In genomic region chr22:20591660-20592310, GRCh38 we compare ENCODE assay signal across 1 cellular context.
TF ChIP-seq lines count a peak whose summit lies in the region.

No MANE protein-coding gene starts in this region.

TF ChIP-seq in K562, 482 proteins besides CTCF, POLR2A, EP300 and RAD21 (continued from another document and continues in another):
- TF ChIP-seq, protein P1, sequence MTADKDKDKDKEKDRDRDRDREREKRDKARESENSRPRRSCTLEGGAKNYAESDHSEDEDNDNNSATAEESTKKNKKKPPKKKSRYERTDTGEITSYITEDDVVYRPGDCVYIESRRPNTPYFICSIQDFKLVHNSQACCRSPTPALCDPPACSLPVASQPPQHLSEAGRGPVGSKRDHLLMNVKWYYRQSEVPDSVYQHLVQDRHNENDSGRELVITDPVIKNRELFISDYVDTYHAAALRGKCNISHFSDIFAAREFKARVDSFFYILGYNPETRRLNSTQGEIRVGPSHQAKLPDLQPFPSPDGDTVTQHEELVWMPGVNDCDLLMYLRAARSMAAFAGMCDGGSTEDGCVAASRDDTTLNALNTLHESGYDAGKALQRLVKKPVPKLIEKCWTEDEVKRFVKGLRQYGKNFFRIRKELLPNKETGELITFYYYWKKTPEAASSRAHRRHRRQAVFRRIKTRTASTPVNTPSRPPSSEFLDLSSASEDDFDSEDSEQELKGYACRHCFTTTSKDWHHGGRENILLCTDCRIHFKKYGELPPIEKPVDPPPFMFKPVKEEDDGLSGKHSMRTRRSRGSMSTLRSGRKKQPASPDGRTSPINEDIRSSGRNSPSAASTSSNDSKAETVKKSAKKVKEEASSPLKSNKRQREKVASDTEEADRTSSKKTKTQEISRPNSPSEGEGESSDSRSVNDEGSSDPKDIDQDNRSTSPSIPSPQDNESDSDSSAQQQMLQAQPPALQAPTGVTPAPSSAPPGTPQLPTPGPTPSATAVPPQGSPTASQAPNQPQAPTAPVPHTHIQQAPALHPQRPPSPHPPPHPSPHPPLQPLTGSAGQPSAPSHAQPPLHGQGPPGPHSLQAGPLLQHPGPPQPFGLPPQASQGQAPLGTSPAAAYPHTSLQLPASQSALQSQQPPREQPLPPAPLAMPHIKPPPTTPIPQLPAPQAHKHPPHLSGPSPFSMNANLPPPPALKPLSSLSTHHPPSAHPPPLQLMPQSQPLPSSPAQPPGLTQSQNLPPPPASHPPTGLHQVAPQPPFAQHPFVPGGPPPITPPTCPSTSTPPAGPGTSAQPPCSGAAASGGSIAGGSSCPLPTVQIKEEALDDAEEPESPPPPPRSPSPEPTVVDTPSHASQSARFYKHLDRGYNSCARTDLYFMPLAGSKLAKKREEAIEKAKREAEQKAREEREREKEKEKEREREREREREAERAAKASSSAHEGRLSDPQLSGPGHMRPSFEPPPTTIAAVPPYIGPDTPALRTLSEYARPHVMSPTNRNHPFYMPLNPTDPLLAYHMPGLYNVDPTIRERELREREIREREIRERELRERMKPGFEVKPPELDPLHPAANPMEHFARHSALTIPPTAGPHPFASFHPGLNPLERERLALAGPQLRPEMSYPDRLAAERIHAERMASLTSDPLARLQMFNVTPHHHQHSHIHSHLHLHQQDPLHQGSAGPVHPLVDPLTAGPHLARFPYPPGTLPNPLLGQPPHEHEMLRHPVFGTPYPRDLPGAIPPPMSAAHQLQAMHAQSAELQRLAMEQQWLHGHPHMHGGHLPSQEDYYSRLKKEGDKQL (CRISPR knock-in tag; IDR thresholded peaks at IDR 0.05; ENCODE audit: borderline replicate concordance) = 0 out of 2 replicates have a peak, but pooled peaks have one; percentile 40
- TF ChIP-seq ZBTB8A (IDR thresholded peaks at IDR 0.05; ENCODE audit: partially characterized antibody) = no peak
- no peak for TF ChIP-seq SAFB (IDR thresholded peaks at IDR 0.05; ENCODE audit: borderline replicate concordance, low read depth, low read length)
- no peak; the same call in 1 of the 2 replicates for TF ChIP-seq THAP12 (CRISPR knock-in tag; IDR thresholded peaks at IDR 0.05)
- 0 out of 2 replicates have a peak, but pooled peaks have one; percentile 81 for TF ChIP-seq MED1 (CRISPR knock-in tag; IDR thresholded peaks at IDR 0.05; ENCODE audit: borderline replicate concordance)
- no peak for TF ChIP-seq MBD2 (IDR thresholded peaks at IDR 0.05; ENCODE audit: borderline replicate concordance, low read depth)
- no peak for TF ChIP-seq CBX8 (IDR thresholded peaks at IDR 0.05; ENCODE audit: borderline replicate concordance, extremely low read depth, low read depth, low read length, poor library complexity, severe bottlenecking)
- no peak for TF ChIP-seq TFAM (CRISPR knock-in tag; conservative IDR thresholded peaks at IDR 0.05)
- TF ChIP-seq, protein P2, sequence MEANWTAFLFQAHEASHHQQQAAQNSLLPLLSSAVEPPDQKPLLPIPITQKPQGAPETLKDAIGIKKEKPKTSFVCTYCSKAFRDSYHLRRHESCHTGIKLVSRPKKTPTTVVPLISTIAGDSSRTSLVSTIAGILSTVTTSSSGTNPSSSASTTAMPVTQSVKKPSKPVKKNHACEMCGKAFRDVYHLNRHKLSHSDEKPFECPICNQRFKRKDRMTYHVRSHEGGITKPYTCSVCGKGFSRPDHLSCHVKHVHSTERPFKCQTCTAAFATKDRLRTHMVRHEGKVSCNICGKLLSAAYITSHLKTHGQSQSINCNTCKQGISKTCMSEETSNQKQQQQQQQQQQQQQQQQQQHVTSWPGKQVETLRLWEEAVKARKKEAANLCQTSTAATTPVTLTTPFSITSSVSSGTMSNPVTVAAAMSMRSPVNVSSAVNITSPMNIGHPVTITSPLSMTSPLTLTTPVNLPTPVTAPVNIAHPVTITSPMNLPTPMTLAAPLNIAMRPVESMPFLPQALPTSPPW (CRISPR knock-in tag; IDR thresholded peaks at IDR 0.05) = no peak
- TF ChIP-seq, protein P3, sequence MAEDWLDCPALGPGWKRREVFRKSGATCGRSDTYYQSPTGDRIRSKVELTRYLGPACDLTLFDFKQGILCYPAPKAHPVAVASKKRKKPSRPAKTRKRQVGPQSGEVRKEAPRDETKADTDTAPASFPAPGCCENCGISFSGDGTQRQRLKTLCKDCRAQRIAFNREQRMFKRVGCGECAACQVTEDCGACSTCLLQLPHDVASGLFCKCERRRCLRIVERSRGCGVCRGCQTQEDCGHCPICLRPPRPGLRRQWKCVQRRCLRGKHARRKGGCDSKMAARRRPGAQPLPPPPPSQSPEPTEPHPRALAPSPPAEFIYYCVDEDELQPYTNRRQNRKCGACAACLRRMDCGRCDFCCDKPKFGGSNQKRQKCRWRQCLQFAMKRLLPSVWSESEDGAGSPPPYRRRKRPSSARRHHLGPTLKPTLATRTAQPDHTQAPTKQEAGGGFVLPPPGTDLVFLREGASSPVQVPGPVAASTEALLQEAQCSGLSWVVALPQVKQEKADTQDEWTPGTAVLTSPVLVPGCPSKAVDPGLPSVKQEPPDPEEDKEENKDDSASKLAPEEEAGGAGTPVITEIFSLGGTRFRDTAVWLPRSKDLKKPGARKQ (CRISPR knock-in tag; IDR thresholded peaks at IDR 0.05) = no peak
- no peak for TF ChIP-seq PYGO2 (tag; IDR thresholded peaks at IDR 0.05)
- no peak for TF ChIP-seq SRSF1 (IDR thresholded peaks at IDR 0.05; ENCODE audit: low read depth, low read length)
- peak; percentile 71; the same call in 1 of the 2 replicates for TF ChIP-seq ZBTB17 (CRISPR knock-in tag; IDR thresholded peaks at IDR 0.05)
- TF ChIP-seq ZBTB34 (CRISPR knock-in tag; IDR thresholded peaks at IDR 0.05) = no peak
- no peak for TF ChIP-seq ARHGAP35 (IDR thresholded peaks at IDR 0.05; ENCODE audit: partially characterized antibody)
- TF ChIP-seq, protein P4, sequence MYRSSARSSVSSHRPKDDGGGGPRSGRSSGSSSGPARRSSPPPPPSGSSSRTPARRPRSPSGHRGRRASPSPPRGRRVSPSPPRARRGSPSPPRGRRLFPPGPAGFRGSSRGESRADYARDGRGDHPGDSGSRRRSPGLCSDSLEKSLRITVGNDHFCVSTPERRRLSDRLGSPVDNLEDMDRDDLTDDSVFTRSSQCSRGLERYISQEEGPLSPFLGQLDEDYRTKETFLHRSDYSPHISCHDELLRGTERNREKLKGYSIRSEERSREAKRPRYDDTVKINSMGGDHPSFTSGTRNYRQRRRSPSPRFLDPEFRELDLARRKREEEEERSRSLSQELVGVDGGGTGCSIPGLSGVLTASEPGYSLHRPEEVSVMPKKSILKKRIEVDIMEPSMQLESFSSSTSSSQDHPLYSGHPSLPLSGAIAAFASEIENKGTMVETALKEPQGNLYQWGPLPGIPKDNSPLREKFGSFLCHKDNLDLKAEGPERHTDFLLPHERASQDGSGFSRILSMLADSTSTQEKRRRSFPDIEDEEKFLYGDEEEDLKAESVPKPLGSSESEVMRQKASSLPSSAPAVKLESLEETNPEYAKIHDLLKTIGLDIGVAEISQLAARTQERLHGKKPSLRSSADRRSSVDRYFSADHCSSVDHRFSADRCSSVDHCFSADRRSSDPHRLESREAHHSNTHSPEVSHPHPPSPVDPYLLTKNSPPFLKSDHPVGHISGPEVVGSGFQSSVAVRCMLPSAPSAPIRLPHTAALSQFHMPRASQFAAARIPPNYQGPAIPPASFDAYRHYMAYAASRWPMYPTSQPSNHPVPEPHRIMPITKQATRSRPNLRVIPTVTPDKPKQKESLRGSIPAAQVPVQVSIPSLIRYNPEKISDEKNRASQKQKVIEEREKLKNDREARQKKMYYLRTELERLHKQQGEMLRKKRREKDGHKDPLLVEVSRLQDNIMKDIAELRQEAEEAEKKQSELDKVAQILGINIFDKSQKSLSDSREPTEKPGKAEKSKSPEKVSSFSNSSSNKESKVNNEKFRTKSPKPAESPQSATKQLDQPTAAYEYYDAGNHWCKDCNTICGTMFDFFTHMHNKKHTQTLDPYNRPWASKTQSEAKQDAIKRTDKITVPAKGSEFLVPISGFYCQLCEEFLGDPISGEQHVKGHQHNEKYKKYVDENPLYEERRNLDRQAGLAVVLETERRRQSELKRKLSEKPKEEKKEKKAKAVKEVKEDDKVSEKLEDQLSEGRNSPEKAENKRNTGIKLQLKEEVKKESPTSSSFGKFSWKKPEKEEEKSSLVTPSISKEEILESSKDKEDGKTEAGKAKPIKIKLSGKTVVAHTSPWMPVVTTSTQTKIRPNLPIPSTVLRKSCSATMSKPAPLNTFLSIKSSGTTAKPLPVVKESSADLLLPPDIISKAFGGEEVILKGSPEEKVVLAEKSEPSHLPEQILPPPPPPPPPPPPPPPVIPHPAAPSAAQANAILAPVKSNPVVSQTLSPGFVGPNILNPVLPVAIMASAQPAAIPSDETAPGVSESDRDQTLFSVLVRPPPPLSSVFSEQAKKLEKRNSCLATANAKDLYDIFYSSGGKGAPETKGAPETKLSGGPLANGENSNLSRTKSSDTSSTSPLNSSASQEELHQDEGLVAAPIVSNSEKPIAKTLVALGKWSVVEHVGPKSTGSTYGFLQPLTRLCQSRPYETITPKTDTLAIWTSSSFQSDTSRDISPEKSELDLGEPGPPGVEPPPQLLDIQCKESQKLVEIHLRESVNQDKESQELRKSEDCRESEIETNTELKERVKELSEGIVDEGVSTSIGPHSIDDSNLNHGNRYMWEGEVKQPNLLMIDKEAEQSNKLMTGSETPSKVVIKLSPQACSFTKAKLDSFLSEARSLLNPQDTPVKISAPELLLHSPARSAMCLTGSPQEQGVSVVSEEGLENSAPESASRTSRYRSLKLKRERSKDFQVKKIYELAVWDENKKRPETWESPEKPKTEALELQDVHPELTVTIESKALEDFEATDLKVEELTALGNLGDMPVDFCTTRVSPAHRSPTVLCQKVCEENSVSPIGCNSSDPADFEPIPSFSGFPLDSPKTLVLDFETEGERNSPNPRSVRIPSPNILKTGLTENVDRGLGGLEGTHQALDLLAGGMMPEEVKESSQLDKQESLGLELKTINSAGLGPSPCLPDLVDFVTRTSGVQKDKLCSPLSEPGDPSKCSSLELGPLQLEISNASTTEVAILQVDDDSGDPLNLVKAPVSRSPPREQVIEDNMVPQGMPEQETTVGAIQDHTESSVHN (IDR thresholded peaks at IDR 0.05; ENCODE audit: borderline replicate concordance in 1 of 2, low read depth in 1 of 2) = no peak
- no peak for TF ChIP-seq LEF1 (IDR thresholded peaks at IDR 0.05)
- no peak for TF ChIP-seq ZNF12 (CRISPR knock-in tag; IDR thresholded peaks at IDR 0.05)
- TF ChIP-seq ZNF23 (CRISPR knock-in tag; IDR thresholded peaks at IDR 0.05) = no peak
- TF ChIP-seq GTF2F1 (IDR thresholded peaks at IDR 0.05; ENCODE audit: low read depth, low read length) = no peak
- no peak for TF ChIP-seq HNRNPL (IDR thresholded peaks at IDR 0.05; ENCODE audit: low read depth, low read length)
- no peak for TF ChIP-seq FIP1L1 (IDR thresholded peaks at IDR 0.05; ENCODE audit: low read depth, low read length, poor library complexity, severe bottlenecking)
- no peak for TF ChIP-seq NCOA4 (IDR thresholded peaks at IDR 0.05; ENCODE audit: partially characterized antibody)
- TF ChIP-seq PRMT5 (CRISPR knock-in tag; IDR thresholded peaks at IDR 0.05) = 0 out of 2 replicates have a peak, but pooled peaks have one; percentile 27
- TF ChIP-seq ZNF512 (tag; IDR thresholded peaks at IDR 0.05) = no peak
- no peak for TF ChIP-seq RBM39 (optimal IDR thresholded peaks at IDR 0.05; ENCODE audit: low read depth, low read length)
- no peak for TF ChIP-seq BCOR (IDR thresholded peaks at IDR 0.05)
- peak; percentile 70 for TF ChIP-seq WHSC1 (IDR thresholded peaks at IDR 0.05; ENCODE audit: low read length)
- peak; percentile 67 for TF ChIP-seq ZNF740 (CRISPR knock-in tag; IDR thresholded peaks at IDR 0.05)
- TF ChIP-seq ZNF740 (tag; IDR thresholded peaks at IDR 0.05) = no peak
- TF ChIP-seq SMARCB1 (IDR thresholded peaks at IDR 0.05; ENCODE audit: insufficient read length, low read depth) = no peak
